In the genomic region with DNA sequence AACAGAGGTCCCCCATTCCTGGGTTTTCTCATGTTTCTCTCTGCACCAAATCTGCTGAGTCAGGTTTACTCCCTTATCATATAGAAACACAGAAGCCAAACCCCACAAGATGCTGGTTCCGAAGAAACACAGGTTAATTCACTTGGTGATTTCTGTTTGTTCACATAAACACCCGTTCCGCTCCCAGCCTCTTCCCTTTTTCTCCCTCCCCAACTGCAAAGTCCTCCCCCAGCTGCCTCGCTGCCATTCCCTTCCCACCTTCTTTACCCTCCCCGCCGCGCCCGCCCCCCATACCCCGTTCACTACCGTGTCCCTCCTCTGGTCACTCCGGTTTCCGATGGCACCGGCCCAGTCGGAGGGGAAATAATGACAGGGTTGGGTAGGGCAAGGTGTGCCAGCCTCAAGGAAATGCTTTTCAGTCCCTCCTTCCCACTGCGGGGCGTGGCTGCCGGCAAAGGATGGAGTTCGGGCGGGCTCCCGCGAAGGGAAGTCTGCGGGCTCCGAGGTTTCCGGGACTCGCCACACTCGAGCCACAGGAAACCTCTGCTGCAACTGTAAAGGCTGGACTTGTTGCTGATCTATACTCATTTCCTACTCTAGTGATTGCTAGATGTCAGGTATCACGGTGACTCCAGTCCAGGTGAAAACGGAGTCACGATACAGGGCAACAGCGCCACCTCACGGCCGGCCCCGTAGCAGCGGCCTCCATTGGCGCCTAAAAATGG, we compare ENCODE assay signal across 1 cellular context.
A peak's percentile ranks its signal among the peaks of the same experiment; 100 is the strongest.
TF ChIP-seq lines count a peak whose summit lies in the region.

A gene with protein sequence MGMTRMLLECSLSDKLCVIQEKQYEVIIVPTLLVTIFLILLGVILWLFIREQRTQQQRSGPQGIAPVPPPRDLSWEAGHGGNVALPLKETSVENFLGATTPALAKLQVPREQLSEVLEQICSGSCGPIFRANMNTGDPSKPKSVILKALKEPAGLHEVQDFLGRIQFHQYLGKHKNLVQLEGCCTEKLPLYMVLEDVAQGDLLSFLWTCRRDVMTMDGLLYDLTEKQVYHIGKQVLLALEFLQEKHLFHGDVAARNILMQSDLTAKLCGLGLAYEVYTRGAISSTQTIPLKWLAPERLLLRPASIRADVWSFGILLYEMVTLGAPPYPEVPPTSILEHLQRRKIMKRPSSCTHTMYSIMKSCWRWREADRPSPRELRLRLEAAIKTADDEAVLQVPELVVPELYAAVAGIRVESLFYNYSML (minus strand): TSS at position 393 of the 725 bp plus-strand sequence. CDS start 39,434 bp downstream, outside the sequence.

TF ChIP-seq in HEK293, 187 proteins besides CTCF, POLR2A, EP300 and RAD21 (continued from another document and continues in another):
- no peak for TF ChIP-seq ZNF768 (tag by site-specific recombination; IDR thresholded peaks at IDR 0.05)
- TF ChIP-seq ZNF311 (tag by site-specific recombination; IDR thresholded peaks at IDR 0.05; ENCODE audit: borderline replicate concordance) = no peak
- no peak for TF ChIP-seq ZNF302 (tag by site-specific recombination; IDR thresholded peaks at IDR 0.05; ENCODE audit: low read depth)
- no peak for TF ChIP-seq ZNF596 (tag by site-specific recombination; IDR thresholded peaks at IDR 0.05)
- TF ChIP-seq, protein P1, sequence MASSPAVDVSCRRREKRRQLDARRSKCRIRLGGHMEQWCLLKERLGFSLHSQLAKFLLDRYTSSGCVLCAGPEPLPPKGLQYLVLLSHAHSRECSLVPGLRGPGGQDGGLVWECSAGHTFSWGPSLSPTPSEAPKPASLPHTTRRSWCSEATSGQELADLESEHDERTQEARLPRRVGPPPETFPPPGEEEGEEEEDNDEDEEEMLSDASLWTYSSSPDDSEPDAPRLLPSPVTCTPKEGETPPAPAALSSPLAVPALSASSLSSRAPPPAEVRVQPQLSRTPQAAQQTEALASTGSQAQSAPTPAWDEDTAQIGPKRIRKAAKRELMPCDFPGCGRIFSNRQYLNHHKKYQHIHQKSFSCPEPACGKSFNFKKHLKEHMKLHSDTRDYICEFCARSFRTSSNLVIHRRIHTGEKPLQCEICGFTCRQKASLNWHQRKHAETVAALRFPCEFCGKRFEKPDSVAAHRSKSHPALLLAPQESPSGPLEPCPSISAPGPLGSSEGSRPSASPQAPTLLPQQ (tag by site-specific recombination; IDR thresholded peaks at IDR 0.05) = no peak
- TF ChIP-seq ZNF394 (tag by site-specific recombination; IDR thresholded peaks at IDR 0.05; ENCODE audit: borderline replicate concordance) = no peak; the same call in 1 of the 2 replicates
- TF ChIP-seq ZNF571 (tag by site-specific recombination; IDR thresholded peaks at IDR 0.05) = no peak
- peak; percentile 70; the same call in 1 of the 2 replicates for TF ChIP-seq ZNF140 (tag by site-specific recombination; IDR thresholded peaks at IDR 0.05)
- TF ChIP-seq ZNF549 (tag by site-specific recombination; IDR thresholded peaks at IDR 0.05) = no peak
- TF ChIP-seq SP3 (tag by site-specific recombination; IDR thresholded peaks at IDR 0.05) = peak; percentile 83
- TF ChIP-seq, protein P2, sequence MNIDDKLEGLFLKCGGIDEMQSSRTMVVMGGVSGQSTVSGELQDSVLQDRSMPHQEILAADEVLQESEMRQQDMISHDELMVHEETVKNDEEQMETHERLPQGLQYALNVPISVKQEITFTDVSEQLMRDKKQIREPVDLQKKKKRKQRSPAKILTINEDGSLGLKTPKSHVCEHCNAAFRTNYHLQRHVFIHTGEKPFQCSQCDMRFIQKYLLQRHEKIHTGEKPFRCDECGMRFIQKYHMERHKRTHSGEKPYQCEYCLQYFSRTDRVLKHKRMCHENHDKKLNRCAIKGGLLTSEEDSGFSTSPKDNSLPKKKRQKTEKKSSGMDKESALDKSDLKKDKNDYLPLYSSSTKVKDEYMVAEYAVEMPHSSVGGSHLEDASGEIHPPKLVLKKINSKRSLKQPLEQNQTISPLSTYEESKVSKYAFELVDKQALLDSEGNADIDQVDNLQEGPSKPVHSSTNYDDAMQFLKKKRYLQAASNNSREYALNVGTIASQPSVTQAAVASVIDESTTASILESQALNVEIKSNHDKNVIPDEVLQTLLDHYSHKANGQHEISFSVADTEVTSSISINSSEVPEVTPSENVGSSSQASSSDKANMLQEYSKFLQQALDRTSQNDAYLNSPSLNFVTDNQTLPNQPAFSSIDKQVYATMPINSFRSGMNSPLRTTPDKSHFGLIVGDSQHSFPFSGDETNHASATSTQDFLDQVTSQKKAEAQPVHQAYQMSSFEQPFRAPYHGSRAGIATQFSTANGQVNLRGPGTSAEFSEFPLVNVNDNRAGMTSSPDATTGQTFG (tag by site-specific recombination; IDR thresholded peaks at IDR 0.05; ENCODE audit: borderline replicate concordance) = no peak
- TF ChIP-seq FEZF1 (tag by site-specific recombination; IDR thresholded peaks at IDR 0.05) = no peak
- no peak for TF ChIP-seq HOXA7 (CRISPR knock-in tag; IDR thresholded peaks at IDR 0.05; ENCODE audit: borderline replicate concordance)
- no peak for TF ChIP-seq ZNF121 (tag by site-specific recombination; IDR thresholded peaks at IDR 0.05)
- TF ChIP-seq, protein P3, sequence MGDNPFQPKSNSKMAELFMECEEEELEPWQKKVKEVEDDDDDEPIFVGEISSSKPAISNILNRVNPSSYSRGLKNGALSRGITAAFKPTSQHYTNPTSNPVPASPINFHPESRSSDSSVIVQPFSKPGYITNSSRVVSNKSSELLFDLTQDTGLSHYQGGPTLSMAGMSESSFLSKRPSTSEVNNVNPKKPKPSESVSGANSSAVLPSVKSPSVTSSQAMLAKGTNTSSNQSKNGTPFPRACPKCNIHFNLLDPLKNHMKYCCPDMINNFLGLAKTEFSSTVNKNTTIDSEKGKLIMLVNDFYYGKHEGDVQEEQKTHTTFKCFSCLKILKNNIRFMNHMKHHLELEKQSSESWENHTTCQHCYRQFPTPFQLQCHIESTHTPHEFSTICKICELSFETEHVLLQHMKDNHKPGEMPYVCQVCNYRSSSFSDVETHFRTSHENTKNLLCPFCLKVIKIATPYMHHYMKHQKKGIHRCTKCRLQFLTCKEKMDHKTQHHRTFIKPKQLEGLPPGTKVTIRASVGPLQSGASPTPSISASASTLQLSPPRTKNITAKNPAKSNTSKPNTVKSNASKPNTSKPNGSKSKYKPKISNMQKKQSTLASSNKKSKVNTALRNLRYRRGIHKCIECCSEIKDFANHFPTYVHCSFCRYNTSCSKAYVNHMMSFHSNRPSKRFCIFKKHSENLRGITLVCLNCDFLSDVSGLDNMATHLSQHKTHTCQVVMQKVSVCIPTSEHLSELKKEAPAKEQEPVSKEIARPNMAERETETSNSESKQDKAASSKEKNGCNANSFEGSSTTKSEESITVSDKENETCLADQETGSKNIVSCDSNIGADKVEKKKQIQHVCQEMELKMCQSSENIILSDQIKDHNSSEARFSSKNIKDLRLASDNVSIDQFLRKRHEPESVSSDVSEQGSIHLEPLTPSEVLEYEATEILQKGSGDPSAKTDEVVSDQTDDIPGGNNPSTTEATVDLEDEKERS (tag by site-specific recombination; IDR thresholded peaks at IDR 0.05) = no peak
- TF ChIP-seq, protein P4, sequence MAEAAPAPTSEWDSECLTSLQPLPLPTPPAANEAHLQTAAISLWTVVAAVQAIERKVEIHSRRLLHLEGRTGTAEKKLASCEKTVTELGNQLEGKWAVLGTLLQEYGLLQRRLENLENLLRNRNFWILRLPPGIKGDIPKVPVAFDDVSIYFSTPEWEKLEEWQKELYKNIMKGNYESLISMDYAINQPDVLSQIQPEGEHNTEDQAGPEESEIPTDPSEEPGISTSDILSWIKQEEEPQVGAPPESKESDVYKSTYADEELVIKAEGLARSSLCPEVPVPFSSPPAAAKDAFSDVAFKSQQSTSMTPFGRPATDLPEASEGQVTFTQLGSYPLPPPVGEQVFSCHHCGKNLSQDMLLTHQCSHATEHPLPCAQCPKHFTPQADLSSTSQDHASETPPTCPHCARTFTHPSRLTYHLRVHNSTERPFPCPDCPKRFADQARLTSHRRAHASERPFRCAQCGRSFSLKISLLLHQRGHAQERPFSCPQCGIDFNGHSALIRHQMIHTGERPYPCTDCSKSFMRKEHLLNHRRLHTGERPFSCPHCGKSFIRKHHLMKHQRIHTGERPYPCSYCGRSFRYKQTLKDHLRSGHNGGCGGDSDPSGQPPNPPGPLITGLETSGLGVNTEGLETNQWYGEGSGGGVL (tag by site-specific recombination; IDR thresholded peaks at IDR 0.05) = peak; percentile 96
- TF ChIP-seq, protein P5, sequence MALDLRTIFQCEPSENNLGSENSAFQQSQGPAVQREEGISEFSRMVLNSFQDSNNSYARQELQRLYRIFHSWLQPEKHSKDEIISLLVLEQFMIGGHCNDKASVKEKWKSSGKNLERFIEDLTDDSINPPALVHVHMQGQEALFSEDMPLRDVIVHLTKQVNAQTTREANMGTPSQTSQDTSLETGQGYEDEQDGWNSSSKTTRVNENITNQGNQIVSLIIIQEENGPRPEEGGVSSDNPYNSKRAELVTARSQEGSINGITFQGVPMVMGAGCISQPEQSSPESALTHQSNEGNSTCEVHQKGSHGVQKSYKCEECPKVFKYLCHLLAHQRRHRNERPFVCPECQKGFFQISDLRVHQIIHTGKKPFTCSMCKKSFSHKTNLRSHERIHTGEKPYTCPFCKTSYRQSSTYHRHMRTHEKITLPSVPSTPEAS (tag by site-specific recombination; IDR thresholded peaks at IDR 0.05) = no peak
- TF ChIP-seq, protein P6, sequence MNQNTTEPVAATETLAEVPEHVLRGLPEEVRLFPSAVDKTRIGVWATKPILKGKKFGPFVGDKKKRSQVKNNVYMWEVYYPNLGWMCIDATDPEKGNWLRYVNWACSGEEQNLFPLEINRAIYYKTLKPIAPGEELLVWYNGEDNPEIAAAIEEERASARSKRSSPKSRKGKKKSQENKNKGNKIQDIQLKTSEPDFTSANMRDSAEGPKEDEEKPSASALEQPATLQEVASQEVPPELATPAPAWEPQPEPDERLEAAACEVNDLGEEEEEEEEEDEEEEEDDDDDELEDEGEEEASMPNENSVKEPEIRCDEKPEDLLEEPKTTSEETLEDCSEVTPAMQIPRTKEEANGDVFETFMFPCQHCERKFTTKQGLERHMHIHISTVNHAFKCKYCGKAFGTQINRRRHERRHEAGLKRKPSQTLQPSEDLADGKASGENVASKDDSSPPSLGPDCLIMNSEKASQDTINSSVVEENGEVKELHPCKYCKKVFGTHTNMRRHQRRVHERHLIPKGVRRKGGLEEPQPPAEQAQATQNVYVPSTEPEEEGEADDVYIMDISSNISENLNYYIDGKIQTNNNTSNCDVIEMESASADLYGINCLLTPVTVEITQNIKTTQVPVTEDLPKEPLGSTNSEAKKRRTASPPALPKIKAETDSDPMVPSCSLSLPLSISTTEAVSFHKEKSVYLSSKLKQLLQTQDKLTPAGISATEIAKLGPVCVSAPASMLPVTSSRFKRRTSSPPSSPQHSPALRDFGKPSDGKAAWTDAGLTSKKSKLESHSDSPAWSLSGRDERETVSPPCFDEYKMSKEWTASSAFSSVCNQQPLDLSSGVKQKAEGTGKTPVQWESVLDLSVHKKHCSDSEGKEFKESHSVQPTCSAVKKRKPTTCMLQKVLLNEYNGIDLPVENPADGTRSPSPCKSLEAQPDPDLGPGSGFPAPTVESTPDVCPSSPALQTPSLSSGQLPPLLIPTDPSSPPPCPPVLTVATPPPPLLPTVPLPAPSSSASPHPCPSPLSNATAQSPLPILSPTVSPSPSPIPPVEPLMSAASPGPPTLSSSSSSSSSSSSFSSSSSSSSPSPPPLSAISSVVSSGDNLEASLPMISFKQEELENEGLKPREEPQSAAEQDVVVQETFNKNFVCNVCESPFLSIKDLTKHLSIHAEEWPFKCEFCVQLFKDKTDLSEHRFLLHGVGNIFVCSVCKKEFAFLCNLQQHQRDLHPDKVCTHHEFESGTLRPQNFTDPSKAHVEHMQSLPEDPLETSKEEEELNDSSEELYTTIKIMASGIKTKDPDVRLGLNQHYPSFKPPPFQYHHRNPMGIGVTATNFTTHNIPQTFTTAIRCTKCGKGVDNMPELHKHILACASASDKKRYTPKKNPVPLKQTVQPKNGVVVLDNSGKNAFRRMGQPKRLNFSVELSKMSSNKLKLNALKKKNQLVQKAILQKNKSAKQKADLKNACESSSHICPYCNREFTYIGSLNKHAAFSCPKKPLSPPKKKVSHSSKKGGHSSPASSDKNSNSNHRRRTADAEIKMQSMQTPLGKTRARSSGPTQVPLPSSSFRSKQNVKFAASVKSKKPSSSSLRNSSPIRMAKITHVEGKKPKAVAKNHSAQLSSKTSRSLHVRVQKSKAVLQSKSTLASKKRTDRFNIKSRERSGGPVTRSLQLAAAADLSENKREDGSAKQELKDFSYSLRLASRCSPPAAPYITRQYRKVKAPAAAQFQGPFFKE (tag by site-specific recombination; IDR thresholded peaks at IDR 0.05; ENCODE audit: borderline replicate concordance) = no peak
- no peak for TF ChIP-seq ZFP3 (tag by site-specific recombination; IDR thresholded peaks at IDR 0.05; ENCODE audit: low read depth)
- no peak for TF ChIP-seq MZF1 (tag by site-specific recombination; IDR thresholded peaks at IDR 0.05; ENCODE audit: borderline replicate concordance)
- no peak for TF ChIP-seq ZNF426 (tag by site-specific recombination; IDR thresholded peaks at IDR 0.05)
- TF ChIP-seq ZNF544 (tag by site-specific recombination; IDR thresholded peaks at IDR 0.05) = no peak
- TF ChIP-seq ZNF174 (tag by site-specific recombination; IDR thresholded peaks at IDR 0.05) = no peak
- no peak for TF ChIP-seq MEIS1 (CRISPR knock-in tag; IDR thresholded peaks at IDR 0.05; ENCODE audit: borderline replicate concordance)
- no peak for TF ChIP-seq ZBTB20 (tag by site-specific recombination; IDR thresholded peaks at IDR 0.05)
- no peak for TF ChIP-seq ZNF274 (IDR thresholded peaks at IDR 0.05; ENCODE audit: low read length)
- no peak for TF ChIP-seq ZNF274 (tag by site-specific recombination; IDR thresholded peaks at IDR 0.05; ENCODE audit: borderline replicate concordance)
- no peak for TF ChIP-seq ZNF830 (tag by site-specific recombination; IDR thresholded peaks at IDR 0.05; ENCODE audit: low read depth)
- no peak; the same call in 1 of the 2 replicates for TF ChIP-seq ZNF24 (tag by site-specific recombination; IDR thresholded peaks at IDR 0.05)
- TF ChIP-seq, protein P7, sequence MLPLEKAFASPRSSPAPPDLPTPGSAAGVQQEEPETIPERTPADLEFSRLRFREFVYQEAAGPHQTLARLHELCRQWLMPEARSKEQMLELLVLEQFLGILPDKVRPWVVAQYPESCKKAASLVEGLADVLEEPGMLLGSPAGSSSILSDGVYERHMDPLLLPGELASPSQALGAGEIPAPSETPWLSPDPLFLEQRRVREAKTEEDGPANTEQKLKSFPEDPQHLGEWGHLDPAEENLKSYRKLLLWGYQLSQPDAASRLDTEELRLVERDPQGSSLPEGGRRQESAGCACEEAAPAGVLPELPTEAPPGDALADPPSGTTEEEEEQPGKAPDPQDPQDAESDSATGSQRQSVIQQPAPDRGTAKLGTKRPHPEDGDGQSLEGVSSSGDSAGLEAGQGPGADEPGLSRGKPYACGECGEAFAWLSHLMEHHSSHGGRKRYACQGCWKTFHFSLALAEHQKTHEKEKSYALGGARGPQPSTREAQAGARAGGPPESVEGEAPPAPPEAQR (tag by site-specific recombination; IDR thresholded peaks at IDR 0.05) = no peak
- TF ChIP-seq BCL11B (tag by site-specific recombination; IDR thresholded peaks at IDR 0.05; ENCODE audit: low read depth) = no peak
- no peak for TF ChIP-seq HOXD13 (CRISPR knock-in tag; IDR thresholded peaks at IDR 0.05; ENCODE audit: borderline replicate concordance)
- TF ChIP-seq ZNF175 (tag by site-specific recombination; IDR thresholded peaks at IDR 0.05) = no peak
- 0 out of 2 replicates have a peak, but pooled peaks have one; percentile 46 for TF ChIP-seq KLF16 (tag by site-specific recombination; IDR thresholded peaks at IDR 0.05)
- no peak for TF ChIP-seq ZNF561 (tag by site-specific recombination; IDR thresholded peaks at IDR 0.05; ENCODE audit: borderline replicate concordance)
